ENCODE assay signal across 1 cellular context in genomic region chr7:1794888-1795542, GRCh38.
TF ChIP-seq lines count a peak whose summit lies in the region.

No MANE protein-coding gene starts in this region.

TF ChIP-seq in HepG2, 621 proteins besides CTCF, POLR2A, EP300 and RAD21 (continued from another document):
- TF ChIP-seq AFF4 (CRISPR knock-in tag; IDR thresholded peaks at IDR 0.05) (no peak), SP1 (IDR thresholded peaks at IDR 0.05) (no peak), SP1 (CRISPR knock-in tag; IDR thresholded peaks at IDR 0.05) (no peak), CSRNP2 (CRISPR knock-in tag; conservative IDR thresholded peaks at IDR 0.05; ENCODE audit: low read depth) (no peak), DDIT3 (CRISPR knock-in tag; IDR thresholded peaks at IDR 0.05) (no peak), STAG1 (CRISPR knock-in tag; IDR thresholded peaks at IDR 0.05) (peak; percentile 84), CEBPB (IDR thresholded peaks at IDR 0.05; ENCODE audit: borderline replicate concordance, low read depth, low read length) (no peak), ZNF34 (CRISPR knock-in tag; IDR thresholded peaks at IDR 0.05; ENCODE audit: borderline replicate concordance) (no peak), ZNF382 (CRISPR knock-in tag; IDR thresholded peaks at IDR 0.05; ENCODE audit: borderline replicate concordance) (no peak), RBM39 (IDR thresholded peaks at IDR 0.05; ENCODE audit: low read depth, low read length, poor library complexity, severe bottlenecking) (no peak), TRAFD1 (CRISPR knock-in tag; IDR thresholded peaks at IDR 0.05; ENCODE audit: borderline replicate concordance) (no peak), HNRNPLL (IDR thresholded peaks at IDR 0.05; ENCODE audit: low read depth, low read length, poor library complexity, severe bottlenecking) (no peak), HMGA1 (CRISPR knock-in tag; conservative IDR thresholded peaks at IDR 0.05) (no peak), CHD4 (IDR thresholded peaks at IDR 0.05; ENCODE audit: borderline replicate concordance, low read length) (peak; percentile 43; the same call in 1 of the 2 replicates), ZNF788 (CRISPR knock-in tag; IDR thresholded peaks at IDR 0.05; ENCODE audit: borderline replicate concordance) (no peak), SMC3 (IDR thresholded peaks at IDR 0.05; ENCODE audit: low read length) (peak; percentile 53; the same call in 1 of the 2 replicates), ARID5B (CRISPR knock-in tag; IDR thresholded peaks at IDR 0.05) (no peak)
TF ChIP-seq in HepG2: peak in this region for 3.
